In genomic region chr5:172846677-172847076, GRCh38 we compare ENCODE assay signal across 18 cellular contexts. TPM values are rescaled to one million over a fixed set of nuclear protein-coding genes. Genes with fewer than 3 reads are reported as not detected.
DNase-seq lines count a peak whose midpoint lies in the region; ATAC-seq, FAIRE-seq and TF ChIP-seq lines count a peak whose summit lies in the region.
"Had no signal": no experiment of that assay in that cellular context is flagged by ENCODE, and none has a peak within 500 bp of the region (broad histone marks: within the 10 kb centered on the region; RNA-seq: fewer than 3 reads in every experiment).

No MANE protein-coding gene starts in this region.

- FAIRE-seq in K562 (lab: Jason Lieb, UNC): no peak

- TF ChIP-seq CTCF in K562 (IDR thresholded peaks at IDR 0.05 in 2 of 3, conservative IDR thresholded peaks at IDR 0.05 in 1 of 3; ENCODE audit: insufficient read depth in 2 of 3, low read depth in 1 of 3, low read length in 3 of 3) (no peak), transverse colon (IDR thresholded peaks at IDR 0.05) (no peak), endodermal cell (conservative IDR thresholded peaks at IDR 0.05) (no peak)

- peaks cover 7% of the 10 kb centered on the region; the same call in 2 of the 3 replicates for H3K79me2 ChIP-seq in K562 (ENCODE audit: control insufficient read depth, insufficient read depth, low read length)

- DNase-seq in HEK293T (ENCODE audit: extremely low spot score) (no peak), K562 (ENCODE audit: extremely low read depth in 1 of 4, low spot score in 3 of 4) (no peak), transverse colon (no peak), endodermal cell (no peak), GF-D8 (lab: John Stamatoyannopoulos, UW) (no peak), left lobe of liver (ENCODE audit: low spot score) (no peak)
- DNase-seq: activated CD4-positive, CD25-positive, alpha-beta regulatory T cell treated with anti-CD3 and anti-CD28 coated beads, Interleukin-2, amount 50 U/mL, for 72 hours; CD4-positive, alpha-beta T cell; DMS79; foreskin fibroblast; NCI-H1930; NCI-H446 treated with DMSO at 0.1 percent for 48 hours; RPMI8226; T-helper 9 cell; thyroid gland had no signal

- TF ChIP-seq POLR2A in K562 (conservative IDR thresholded peaks at IDR 0.05): no peak
- no peak for TF ChIP-seq POLR2A in transverse colon (IDR thresholded peaks at IDR 0.05)

- H3K9me3 Mint-ChIP-seq in endodermal cell: no peaks in the 10 kb centered on the region
- H3K9me3 Mint-ChIP-seq: CD4-positive, alpha-beta T cell had no signal

- H3K27ac Mint-ChIP-seq in endodermal cell: no peak overlapping the region
- H3K27ac Mint-ChIP-seq: activated naive CD8-positive, alpha-beta T cell; CD4-positive, alpha-beta T cell had no signal

- H3K27me3 ChIP-seq in K562 (ENCODE audit: control insufficient read depth in 2 of 2, insufficient read depth in 2 of 2, low read length in 2 of 2) (no peaks in the 10 kb centered on the region), mucosa of rectum (ENCODE audit: control insufficient read depth in 2 of 2, insufficient read depth in 2 of 2, low read length in 2 of 2) (no peaks in the 10 kb centered on the region), transverse colon (no peaks in the 10 kb centered on the region), endodermal cell (ENCODE audit: control insufficient read depth, insufficient read depth, low read length, poor library complexity, severe bottlenecking) (no peaks in the 10 kb centered on the region)
- H3K27me3 ChIP-seq: thyroid gland had no signal

- WGBS in K562 (ENCODE audit: insufficient coverage, low coverage, missing lambda C conversion rate): 40% methylated on average over 4 of the region's 4 CpGs
- 41 to 57% methylated on average over 3 to 4 of the region's 4 CpGs for WGBS in transverse colon (ENCODE audit: low coverage in 1 of 2), 2 donors
- WGBS in endodermal cell (ENCODE audit: insufficient coverage in 1 of 2, insufficient read length in 1 of 2), 2 experiments: 89 to 96% methylated on average over 4 of the region's 4 CpGs

- no peak overlapping the region for H2AFZ ChIP-seq in K562 (ENCODE audit: low read depth, low read length)

- TF ChIP-seq EP300 in K562 (IDR thresholded peaks at IDR 0.05; ENCODE audit: low read length) (no peak), transverse colon (IDR thresholded peaks at IDR 0.05; ENCODE audit: low read depth) (no peak)

- intact Hi-C loops in K562 (cut with micrococcal nuclease) (loop anchor here (5.0 kb wide), 1 partner anchor 129 kb away; no protein-coding TSS in a partner anchor), transverse colon (cut with DNase I; ENCODE audit: low total_unique reads) (no loop called here)

- no peak for ATAC-seq in K562
- no peak for ATAC-seq in left lobe of liver
- ATAC-seq: SK-N-SH treated with all-trans-retinoic acid at 6 μM for 48 hours had no signal

- H3K9ac ChIP-seq in K562 (ENCODE audit: insufficient read depth in 1 of 2, low read depth in 2 of 2, low read length in 2 of 2) (no peak overlapping the region), mucosa of rectum (ENCODE audit: low read depth in 1 of 2, low read length in 2 of 2) (no peak overlapping the region), endodermal cell (ENCODE audit: extremely low read depth, low read length, poor library complexity, severe bottlenecking) (no peak overlapping the region)

- H3K4me3 ChIP-seq in K562: no peak overlapping the region
- no peak overlapping the region for H3K4me3 ChIP-seq in mucosa of rectum (ENCODE audit: low read length in 2 of 2)
- H3K4me3 ChIP-seq in transverse colon: no peak overlapping the region
- no peak overlapping the region for H3K4me3 ChIP-seq in endodermal cell (ENCODE audit: low read length)
- H3K4me3 ChIP-seq: thyroid gland had no signal

- H3K4me1 Mint-ChIP-seq in endodermal cell: peaks cover 33% of the 10 kb centered on the region

- POLR2A ChIA-PET in HEK293T (lab: Yijun Ruan, JAX): interaction anchor here (1.0 kb wide), 1 partner anchor 76 kb away, joined by 4 read pairs; the partner anchor contains the start of gene DUSP1
- POLR2A ChIA-PET in K562 (lab: Yijun Ruan, JAX): interaction anchor here (0.7 kb wide), 1 partner anchor 12 kb away, joined by 3 read pairs; no protein-coding TSS in a partner anchor

- no peaks in the 10 kb centered on the region for H3K27me3 Mint-ChIP-seq in endodermal cell (ENCODE audit: insufficient read depth)
- H3K27me3 Mint-ChIP-seq: activated naive CD8-positive, alpha-beta T cell; CD4-positive, alpha-beta T cell had no signal

- H3K9me3 ChIP-seq in K562 (replicated peaks; ENCODE audit: control insufficient read depth, insufficient read depth, low read depth, low read length) (no peaks in the 10 kb centered on the region), mucosa of rectum (ENCODE audit: control insufficient read depth in 2 of 2, low read length in 2 of 2) (no peaks in the 10 kb centered on the region), transverse colon (no peaks in the 10 kb centered on the region), endodermal cell (ENCODE audit: control insufficient read depth, low read length) (no peaks in the 10 kb centered on the region)
- H3K9me3 ChIP-seq: thyroid gland had no signal

- H3K4me2 ChIP-seq in K562 (ENCODE audit: insufficient read depth, low read length): no peak overlapping the region

- peaks cover 8% of the 10 kb centered on the region; the same call in 2 of the 3 replicates for H3K36me3 ChIP-seq in K562 (ENCODE audit: control insufficient read depth, insufficient read depth, low read length)
- peaks cover 0 to 13% of the 10 kb centered on the region in 2 donors for H3K36me3 ChIP-seq in mucosa of rectum (ENCODE audit: control insufficient read depth in 2 of 2, insufficient read depth in 2 of 2, low read length in 2 of 2)
- no peaks in the 10 kb centered on the region for H3K36me3 ChIP-seq in transverse colon
- H3K36me3 ChIP-seq in endodermal cell (ENCODE audit: control insufficient read depth, insufficient read depth, low read length): peaks cover 23% of the 10 kb centered on the region
- H3K36me3 ChIP-seq: thyroid gland had no signal

- no TSS peak for BruUV-seq in K562 (replicated peaks; lab: Mats Ljungman, UMichigan)

- H3K4me1 ChIP-seq in K562 (replicated peaks in 1 of 2; ENCODE audit: control insufficient read depth in 2 of 2, insufficient read depth in 2 of 2, low read length in 2 of 2): peaks cover 0 to 3% of the 10 kb centered on the region in 2 experiments; a peak in 2 of 5 replicates
- peaks cover 36 to 44% of the 10 kb centered on the region in 2 donors for H3K4me1 ChIP-seq in mucosa of rectum (ENCODE audit: control insufficient read depth in 2 of 2, insufficient read depth in 2 of 2, low read length in 2 of 2)
- peaks cover 12 to 55% (median 41%) of the 10 kb centered on the region in 4 donors for H3K4me1 ChIP-seq in transverse colon
- H3K4me1 ChIP-seq in endodermal cell (ENCODE audit: control insufficient read depth, insufficient read depth, low read length): peaks cover 15% of the 10 kb centered on the region

- TF ChIP-seq RAD21 in K562 (CRISPR knock-in tag; conservative IDR thresholded peaks at IDR 0.05 in 1 of 2, IDR thresholded peaks at IDR 0.05 in 1 of 2): no peak

- H3K27ac ChIP-seq in K562 (ENCODE audit: extremely low read depth, low read depth, low read length) (no peak overlapping the region), mucosa of rectum (ENCODE audit: low read depth in 2 of 2, low read length in 2 of 2) (peak overlapping the region; percentile 48 to 62), transverse colon (peak overlapping the region; percentile 11 to 49 (median 45)), endodermal cell (ENCODE audit: low read depth, low read length) (no peak overlapping the region)

- in situ Hi-C loops in K562 (cut with MboI) (no loop called here), transverse colon (cut with MboI; ENCODE audit: low pct_ligation_motif_present in 1 of 4, low pct_unique_long_range_greater_than_20kb in 1 of 4, low sequenced_read_pairs in 3 of 4) (no loop called here)

- peaks cover 5% of the 10 kb centered on the region for H3K9me1 ChIP-seq in K562 (ENCODE audit: control insufficient read depth, insufficient read depth, low read length)

- H4K20me1 ChIP-seq in K562 (replicated peaks; ENCODE audit: control insufficient read depth, insufficient read depth, low read length): peaks cover 18% of the 10 kb centered on the region

- CTCF ChIA-PET in HEK293T (lab: Yijun Ruan, JAX): interaction anchor here (0.6 kb wide), 1 partner anchor 90 kb away, joined by 4 read pairs; no protein-coding TSS in a partner anchor
- CTCF ChIA-PET in K562 (lab: Yijun Ruan, JAX; ENCODE audit: low intra/inter-chr PET ratio): no interaction called here

- H3K36me3 Mint-ChIP-seq in endodermal cell (ENCODE audit: low read depth): peaks cover 18% of the 10 kb centered on the region

- H3K4me3 Mint-ChIP-seq in endodermal cell: no peak overlapping the region
- H3K4me3 Mint-ChIP-seq: activated naive CD8-positive, alpha-beta T cell; CD4-positive, alpha-beta T cell had no signal

TF ChIP-seq in HEK293T, 16 proteins besides CTCF, POLR2A, EP300 and RAD21 (continues in another document):
- TF ChIP-seq ZNF384 (IDR thresholded peaks at IDR 0.05): no peak

TF ChIP-seq in K562, 482 proteins besides CTCF, POLR2A, EP300 and RAD21 (continues in another document):
- TF ChIP-seq ZKSCAN8 (CRISPR knock-in tag; IDR thresholded peaks at IDR 0.05) (no peak), MEIS2 (IDR thresholded peaks at IDR 0.05; ENCODE audit: partially characterized antibody) (peak; percentile 49)

RNA-seq across cellular contexts. Expression of gene ERGIC1, which starts 12.6 kb away (rescaled TPM):
- 94.3 and 160 TPM in 2 replicates for total RNA-seq in K562 (2011; cell fraction: chromatin; rRNA removed; ENCODE audit: low replicate concordance)
- 81.7 and 85.4 TPM in 2 replicates for total RNA-seq in K562 (2011; cell fraction: nucleolus; rRNA removed)
- 98.5 and 147 TPM in 2 replicates for total RNA-seq in K562 (2011; cell fraction: nucleoplasm; rRNA removed)
- total RNA-seq in K562 (2014; rRNA removed) (20.9 and 38.1 TPM in 2 replicates), K562 (2014; rRNA removed; fragmentation: Illumina TruSeq; extraction: Trizol) (33.5 and 38.8 TPM in 2 replicates), K562 (2015; rRNA removed; fragmentation: Illumina TruSeq; extraction: Trizol) (41.9 and 42.5 TPM in 2 replicates), K562 (2021) (48.0 and 51.3 TPM in 2 replicates), transverse colon (100 to 1,000 TPM; 125 to 252 (median 184) TPM), endodermal cell (10 to 100 TPM; 81.9 to 94.8 TPM), left lobe of liver (158 TPM)
- polyA plus RNA-seq in K562 (2011; rRNA removed) (36.4 and 39.2 TPM in 2 replicates), K562 (2014; fragmentation: Illumina TruSeq; extraction: Trizol) (58.0 and 68.4 TPM in 2 replicates), K562 (2014; fragmentation: Nextera tagmentation; extraction: Ambion mirVana) (10 to 100 TPM in 1 of 2 experiments, 1 to 10 TPM in 1; 5.5 to 11.7 TPM), K562 (2014; rRNA removed) (32.9 and 45.5 TPM in 2 replicates)
- polyA plus RNA-seq in K562 (2011; cell fraction: cytosol; rRNA removed): 59.9 and 75.2 TPM in 2 replicates
- 37.4 and 51.3 TPM in 2 replicates for polyA plus RNA-seq in K562 (2011; cell fraction: nucleus; rRNA removed)
- polyA plus RNA-seq in K562 (2012): 49.8 and 50.4 TPM in 2 replicates
- polyA minus RNA-seq in K562 (2011; rRNA and poly(A)+ RNA removed): 42.0 and 52.9 TPM in 2 replicates
- polyA minus RNA-seq in K562 (2011; cell fraction: cytosol; rRNA and poly(A)+ RNA removed): 26.8 and 27.7 TPM in 2 replicates
- polyA minus RNA-seq in K562 (2011; cell fraction: nucleus; rRNA and poly(A)+ RNA removed): 19.5 and 22.5 TPM in 2 replicates
- polyA plus RNA-seq in endodermal cell (2013, experiment 1 of 2): 79.3 TPM
- 73.2 TPM for polyA plus RNA-seq in endodermal cell (2013, experiment 2 of 2)

Comparison
In these comparisons a context has a peak if more than half of its experiments do, and no peak if none do; other contexts are left out.
1. H3K27ac ChIP-seq: peak in mucosa of rectum (2 of 2) and transverse colon (4 of 4); none in K562 (single experiment) and endodermal cell (single experiment).